Comparison of ENCODE assay signal across 8 cellular contexts in the genomic region with DNA sequence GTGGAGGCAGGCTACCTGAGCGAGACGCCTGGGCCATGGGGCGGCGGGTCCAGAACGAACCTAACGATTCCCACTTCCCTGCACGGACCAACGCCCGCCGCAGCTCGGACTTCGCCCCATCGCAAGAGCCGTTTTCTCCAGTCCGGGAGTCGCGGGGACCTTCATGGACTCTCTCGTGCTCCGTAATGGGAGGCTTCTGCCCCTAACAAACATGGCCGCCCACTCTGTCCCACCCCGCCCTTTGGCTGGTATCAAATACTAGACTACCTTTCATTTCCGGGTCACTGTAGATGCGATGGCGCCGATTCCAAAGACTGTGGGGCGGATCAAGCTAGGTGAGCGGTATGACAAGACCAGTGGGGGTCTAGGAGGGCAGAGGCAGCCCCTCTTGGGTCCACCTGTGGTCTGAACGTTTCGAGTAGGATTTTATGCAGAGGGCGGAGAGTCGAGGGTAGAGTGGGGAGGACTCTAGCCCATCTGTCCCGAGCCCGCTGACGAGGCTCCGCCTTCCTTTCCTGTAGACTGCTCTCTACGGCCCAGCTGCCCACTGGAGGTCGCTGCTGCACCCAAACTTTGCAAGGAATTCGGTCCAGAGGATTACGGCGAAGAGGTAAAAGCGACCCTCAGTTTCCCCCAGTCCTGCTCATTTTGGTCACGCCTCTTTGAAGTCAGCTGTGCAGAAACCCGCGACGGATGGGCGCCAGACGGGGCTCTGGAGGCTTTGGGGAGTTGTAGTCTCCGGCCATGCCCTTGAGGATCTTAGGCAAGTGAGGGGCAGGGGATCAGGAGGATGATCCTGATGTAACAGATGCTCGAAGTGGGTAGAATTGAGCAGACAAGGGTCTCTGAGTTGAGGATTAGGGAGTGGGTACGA.
DNase-seq lines count a peak whose midpoint lies in the region; ATAC-seq lines count a peak whose summit lies in the region.

A gene with protein sequence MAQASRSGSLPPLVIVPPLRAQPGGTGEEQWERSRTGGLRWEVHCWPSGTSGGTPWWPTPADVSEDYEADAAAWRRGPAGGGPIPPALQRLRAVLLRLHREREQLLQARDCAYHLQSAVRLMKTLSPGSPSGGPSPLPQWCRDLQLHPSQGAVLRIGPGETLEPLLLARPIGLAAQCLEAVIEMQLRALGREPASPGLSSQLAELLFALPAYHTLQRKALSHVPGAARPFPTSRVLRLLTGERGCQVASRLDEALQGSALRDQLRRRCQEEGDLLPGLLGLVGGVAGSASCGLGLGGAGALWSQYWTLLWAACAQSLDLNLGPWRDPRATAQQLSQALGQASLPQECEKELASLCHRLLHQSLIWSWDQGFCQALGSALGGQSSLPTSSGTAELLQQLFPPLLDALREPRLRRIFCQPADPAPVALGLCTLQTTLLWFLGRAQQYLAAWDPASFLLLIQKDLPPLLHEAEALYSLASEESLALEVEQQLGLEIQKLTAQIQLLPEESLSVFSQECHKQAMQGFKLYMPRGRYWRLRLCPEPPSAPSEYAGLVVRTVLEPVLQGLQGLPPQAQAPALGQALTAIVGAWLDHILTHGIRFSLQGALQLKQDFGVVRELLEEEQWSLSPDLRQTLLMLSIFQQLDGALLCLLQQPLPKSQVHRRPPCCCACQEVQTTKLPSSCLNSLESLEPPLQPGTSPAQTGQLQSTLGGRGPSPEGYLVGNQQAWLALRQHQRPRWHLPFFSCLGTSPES (minus strand): TSS at position 198 of the 874 bp plus-strand sequence. CDS start 161 bp downstream, at position 37.
A gene (plus strand): TSS at position 281 of the 874 bp plus-strand sequence. CDS start 15 bp downstream, at position 296.

- ATAC-seq in GM19023 (IDR thresholded peaks at IDR 0.05; ENCODE audit: unreplicated experiment) = peak; percentile 92
- peak; percentile 90 for ATAC-seq in HG03280 (IDR thresholded peaks at IDR 0.05; ENCODE audit: unreplicated experiment)
- ATAC-seq in activated CD4-positive, CD25-positive, alpha-beta regulatory T cell treated with anti-CD3 and anti-CD28 coated beads, Interleukin-2, amount 50 U/mL, for 24 hours = peak; percentile 93 to 95

- peak; percentile 92 to 95 for DNase-seq in AML-193 (lab: John Stamatoyannopoulos, UW)
- peak; percentile 95 for DNase-seq in NCI-H345 treated with DMSO at 0.1 percent for 48 hours (lab: John Stamatoyannopoulos, UW; ENCODE audit: unreplicated experiment)
- peak; percentile 51 to 96 for DNase-seq in cerebellar nuclear complex (lab: John Stamatoyannopoulos, UW)
- peak; percentile 95 for DNase-seq in kidney glomerular epithelial cell (lab: John Stamatoyannopoulos, UW)
- DNase-seq in stimulated activated CD4-positive, alpha-beta T cell treated with anti-CD3 and anti-CD28 coated beads, Interleukin-1b, Interleukin-23, amount 100 ng/mL, for 1 hour (ENCODE audit: low read depth in 2 of 2) = peak; percentile 81 to 83

Comparison
In these comparisons a context has a peak if more than half of its experiments do, and no peak if none do; other contexts are left out.
1. Peak in every context shown above with its lines: DNase-seq and ATAC-seq.